11 cellular contexts compared by ENCODE assay signal in the genomic region with DNA sequence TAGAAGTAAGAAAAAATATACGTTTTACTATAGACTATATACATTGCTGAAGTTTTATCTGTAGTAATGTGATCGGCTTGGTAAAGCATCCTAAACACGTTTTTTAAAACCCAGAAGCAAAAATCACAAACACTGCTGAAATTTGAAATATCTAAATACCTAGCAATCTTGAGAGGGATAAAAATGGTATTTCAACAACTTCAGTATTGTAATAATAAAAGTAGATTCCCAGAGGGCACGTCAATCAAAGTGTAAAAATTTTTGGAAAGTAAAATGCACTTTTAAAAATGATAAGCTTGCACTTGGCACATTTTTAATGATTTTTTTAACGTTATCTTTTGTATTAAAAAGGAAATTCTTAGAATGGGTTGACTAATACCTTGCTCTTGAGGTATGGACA. TPM values are rescaled to one million over a fixed set of nuclear protein-coding genes. Genes with fewer than 3 reads are reported as not detected.
DNase-seq lines count a peak whose midpoint lies in the region; ATAC-seq and TF ChIP-seq lines count a peak whose summit lies in the region.
"Had no signal": no experiment of that assay in that cellular context is flagged by ENCODE, and none has a peak within 500 bp of the region (broad histone marks: within the 10 kb centered on the region; RNA-seq: fewer than 3 reads in every experiment).

No MANE protein-coding gene starts in this region.

- no peak overlapping the region for H3K9ac ChIP-seq in MM.1S (ENCODE audit: low read length)
- H3K9ac ChIP-seq in endocrine pancreas (ENCODE audit: control insufficient read depth, insufficient read depth, low read length) = no peak overlapping the region

- H2AFZ ChIP-seq in MM.1S (ENCODE audit: low read length) = no peak overlapping the region

- POLR2A ChIA-PET in Caco-2 (lab: Charles Lee) = interaction anchor here (0.7 kb wide), 1 partner anchor 323 kb away, joined by 3 read pairs; no protein-coding TSS in a partner anchor

- H3K27me3 Mint-ChIP-seq in Caco-2 (ENCODE audit: insufficient read depth, unreplicated experiment) (no peaks in the 10 kb centered on the region), neural crest cell (ENCODE audit: low read depth) (no peaks in the 10 kb centered on the region)

- no peaks in the 10 kb centered on the region for H3F3A ChIP-seq in MM.1S (ENCODE audit: insufficient read depth, low read length)

- H3K36me3 ChIP-seq in Caco-2 (ENCODE audit: control insufficient read depth, insufficient read depth, low read length) = no peaks in the 10 kb centered on the region
- no peaks in the 10 kb centered on the region for H3K36me3 ChIP-seq in MM.1S (replicated peaks; ENCODE audit: insufficient read depth, low read length)
- H3K36me3 ChIP-seq in endocrine pancreas (ENCODE audit: control insufficient read depth, insufficient read depth, low read length) = no peaks in the 10 kb centered on the region
- H3K36me3 ChIP-seq: esophagus squamous epithelium had no signal

- peak overlapping the region; percentile 69; the same call in 1 of the 2 replicates for H3K4me2 ChIP-seq in MM.1S (ENCODE audit: low read depth, low read length)

- BruUV-seq in Caco-2 (replicated peaks; lab: Mats Ljungman, UMichigan) = no TSS peak

- intact Hi-C loops in Caco-2 (cut with micrococcal nuclease; ENCODE audit: unreplicated experiment) = no loop called here

- no peaks in the 10 kb centered on the region for H3K4me1 ChIP-seq in Caco-2
- H3K4me1 ChIP-seq in MM.1S (ENCODE audit: low read length) = no peaks in the 10 kb centered on the region
- H3K4me1 ChIP-seq in endocrine pancreas (ENCODE audit: control insufficient read depth, insufficient read depth, low read length) = peaks cover 11% of the 10 kb centered on the region

- ATAC-seq in HG02970 (IDR thresholded peaks at IDR 0.05; ENCODE audit: low FRiP score, unreplicated experiment) = no peak

- no peak for DNase-seq in Caco-2
- no peak for DNase-seq in MM.1S
- DNase-seq in neural crest cell (ENCODE audit: low read depth, low spot score) = no peak
- DNase-seq in NCI-H446 treated with DMSO at 0.1 percent for 48 hours (lab: John Stamatoyannopoulos, UW) = no peak
- no peak for DNase-seq in NCI-H2227 (lab: John Stamatoyannopoulos, UW; ENCODE audit: unreplicated experiment)
- DNase-seq in SW480 (ENCODE audit: low spot score) = no peak
- DNase-seq: activated gamma-delta T cell, esophagus squamous epithelium, NCI-H1417 treated with DMSO at 0.1 percent for 48 hours had no signal

- no peaks in the 10 kb centered on the region for H3K9me2 ChIP-seq in MM.1S (replicated peaks; ENCODE audit: insufficient read depth, low read length)

- no peak overlapping the region for H3K27ac ChIP-seq in MM.1S (ENCODE audit: low read length)

- peaks cover 7% of the 10 kb centered on the region for H3K4me1 Mint-ChIP-seq in Caco-2 (ENCODE audit: low read depth, unreplicated experiment)
- H3K4me1 Mint-ChIP-seq in neural crest cell = peaks cover 17% of the 10 kb centered on the region

- H3K9me3 ChIP-seq in Caco-2 = no peaks in the 10 kb centered on the region
- H3K9me3 ChIP-seq in MM.1S (replicated peaks; ENCODE audit: insufficient read depth, low read length) = no peaks in the 10 kb centered on the region
- H3K9me3 ChIP-seq in endocrine pancreas (ENCODE audit: control insufficient read depth, low read length) = no peaks in the 10 kb centered on the region
- H3K9me3 ChIP-seq: esophagus squamous epithelium had no signal

- H3K79me2 ChIP-seq in MM.1S (ENCODE audit: low read length) = 0 out of 2 replicates have a peak, but pooled peaks cover 3% of the 10 kb centered on the region

- CTCF ChIA-PET in Caco-2 (lab: Charles Lee) = interaction anchor here (1.2 kb wide), 1 partner anchor 69 kb away, joined by 3 read pairs; no protein-coding TSS in a partner anchor

- H3K9me3 Mint-ChIP-seq in Caco-2 (ENCODE audit: unreplicated experiment) = no peaks in the 10 kb centered on the region
- no peaks in the 10 kb centered on the region for H3K9me3 Mint-ChIP-seq in neural crest cell

- TF ChIP-seq CTCF in Caco-2 (IDR thresholded peaks at IDR 0.05; ENCODE audit: insufficient read depth in 1 of 2, low read depth in 1 of 2, low read length in 1 of 2, severe bottlenecking in 1 of 2, unreplicated experiment in 1 of 2) (no peak), MM.1S (IDR thresholded peaks at IDR 0.05; ENCODE audit: low read length) (no peak), neural crest cell (conservative IDR thresholded peaks at IDR 0.05) (no peak)

- H3K4me3 Mint-ChIP-seq in Caco-2 (ENCODE audit: unreplicated experiment) (peak overlapping the region; percentile 81), neural crest cell (peak overlapping the region; percentile 98)

- H3K27ac Mint-ChIP-seq in Caco-2 (ENCODE audit: unreplicated experiment) (peak overlapping the region; percentile 93), neural crest cell (ENCODE audit: unreplicated experiment) (no peak overlapping the region)

- peaks cover 12% of the 10 kb centered on the region for H3K36me3 Mint-ChIP-seq in Caco-2 (ENCODE audit: insufficient read depth, unreplicated experiment)
- H3K36me3 Mint-ChIP-seq in neural crest cell (ENCODE audit: low read depth) = no peaks in the 10 kb centered on the region

- H3K4me3 ChIP-seq in Caco-2 (ENCODE audit: low read depth, low read length) = peak overlapping the region; percentile 98; the same call in 1 of the 2 replicates
- H3K4me3 ChIP-seq in MM.1S (ENCODE audit: low read length) = peak overlapping the region; percentile 99; the same call in 1 of the 2 replicates
- peak overlapping the region; percentile 97 for H3K4me3 ChIP-seq in endocrine pancreas (ENCODE audit: control insufficient read depth, insufficient read depth, low read length)

- H3K27me3 ChIP-seq in Caco-2 (replicated peaks; ENCODE audit: control insufficient read depth, insufficient read depth, low read length) = no peaks in the 10 kb centered on the region
- no peaks in the 10 kb centered on the region for H3K27me3 ChIP-seq in MM.1S (replicated peaks; ENCODE audit: insufficient read depth, low read length)
- no peaks in the 10 kb centered on the region for H3K27me3 ChIP-seq in endocrine pancreas (ENCODE audit: control insufficient read depth, insufficient read depth, low read length)
- H3K27me3 ChIP-seq: esophagus squamous epithelium had no signal

- no peaks in the 10 kb centered on the region for H4K20me1 ChIP-seq in MM.1S (ENCODE audit: insufficient read depth, low read length)

RNA-seq across cellular contexts. Expression of gene ZC3H6, which starts 1.6 kb away (rescaled TPM):
- total RNA-seq in Caco-2 (2022) (1.9 and 3.2 TPM in 2 replicates), neural crest cell (7.3 and 7.9 TPM in 2 replicates)

RNA-seq across cellular contexts. Expression of gene ZC3H8, which starts 22.1 kb away (rescaled TPM):
- total RNA-seq in Caco-2 (2022) (17.6 and 19.9 TPM in 2 replicates), neural crest cell (18.3 and 19.4 TPM in 2 replicates)
